In genomic region chr11:6411594-6412031, GRCh38 we compare ENCODE assay signal across 16 cellular contexts. TPM values are rescaled to one million over a fixed set of nuclear protein-coding genes. Genes with fewer than 3 reads are reported as not detected.
DNase-seq lines count a peak whose midpoint lies in the region; ATAC-seq and TF ChIP-seq lines count a peak whose summit lies in the region.
"Had no signal": no experiment of that assay in that cellular context is flagged by ENCODE, and none has a peak within 500 bp of the region (broad histone marks: within the 10 kb centered on the region; RNA-seq: fewer than 3 reads in every experiment).

No MANE protein-coding gene starts in this region.

- no peaks in the 10 kb centered on the region for H3K79me1 ChIP-seq in H9 (ENCODE audit: insufficient read depth, low read depth, low read length, poor library complexity, severe bottlenecking)

- no peak overlapping the region for H3K56ac ChIP-seq in H9 (ENCODE audit: insufficient read length, low read depth, low read length)

- no peak overlapping the region for H3K4me2 ChIP-seq in H9 (ENCODE audit: insufficient read depth, insufficient read length, low read length)

- no peak overlapping the region for H3K18ac ChIP-seq in H9 (ENCODE audit: insufficient read length, low read depth, low read length)

- no peak overlapping the region; the same call in 1 of the 2 replicates for H3K14ac ChIP-seq in H9 (ENCODE audit: insufficient read depth, low read length)

- H3K9me3 Mint-ChIP-seq in H9: no peaks in the 10 kb centered on the region

- no peaks in the 10 kb centered on the region for H3K79me2 ChIP-seq in H9 (ENCODE audit: insufficient read depth, low read length)

- no peak overlapping the region for H4K91ac ChIP-seq in H9 (ENCODE audit: insufficient read length, low read depth, low read length)

- H3K4me1 Mint-ChIP-seq in T-helper 17 cell: peaks cover 23% of the 10 kb centered on the region
- H3K4me1 Mint-ChIP-seq in H9: peaks cover 6% of the 10 kb centered on the region in 2 experiments

- H3K27ac Mint-ChIP-seq in T-helper 17 cell (peak overlapping the region; percentile 83), H9 (no peak overlapping the region)

- H2BK120ac ChIP-seq in H9 (ENCODE audit: low read depth, low read length, poor library complexity, severe bottlenecking): no peak overlapping the region

- no peak overlapping the region for H2BK5ac ChIP-seq in H9 (ENCODE audit: insufficient read length, low read length)

- DNase-seq in Ammon's horn (ENCODE audit: low spot score) (peak; percentile 93), T-helper 17 cell (no peak), hippocampal formation (lab: John Stamatoyannopoulos, UW) (peak; percentile 82 to 88), occipital lobe (lab: John Stamatoyannopoulos, UW) (peak; percentile 53), suprapubic skin (ENCODE audit: low spot score in 2 of 2) (no peak), H9 (no peak), NCI-H1417 (lab: John Stamatoyannopoulos, UW) (no peak)
- DNase-seq: DMS79, GF-D8, MG63, NCI-H1105, NCI-H187, NCI-H446, Right ventricle myocardium superior had no signal

- TF ChIP-seq EP300 in suprapubic skin (IDR thresholded peaks at IDR 0.05): no peak

- H2AK5ac ChIP-seq in H9 (ENCODE audit: insufficient read length, low read length): no peak overlapping the region

- no peak overlapping the region for H3K27ac ChIP-seq in suprapubic skin
- no peak overlapping the region for H3K27ac ChIP-seq in H9 (ENCODE audit: insufficient read length, low read depth, low read length)
- H3K27ac ChIP-seq: C4-2B had no signal

- no peak overlapping the region for H3T11ph ChIP-seq in H9 (ENCODE audit: low read length)

- H3K23me2 ChIP-seq in H9 (ENCODE audit: insufficient read length, low read depth, low read length, poor library complexity, severe bottlenecking): no peaks in the 10 kb centered on the region

- no peak overlapping the region for H3K23ac ChIP-seq in H9 (ENCODE audit: insufficient read length, low read depth, low read length)

- no peaks in the 10 kb centered on the region for H3K4me1 ChIP-seq in suprapubic skin
- H3K4me1 ChIP-seq in H9 (ENCODE audit: insufficient read depth, low read length): no peaks in the 10 kb centered on the region

- no peak overlapping the region for H4K8ac ChIP-seq in H9 (replicated peaks; ENCODE audit: insufficient read length, low read depth, low read length)

- H3K27me3 Mint-ChIP-seq in T-helper 17 cell: no peaks in the 10 kb centered on the region
- no peaks in the 10 kb centered on the region for H3K27me3 Mint-ChIP-seq in H9 (ENCODE audit: low read depth)

- no peak overlapping the region for H2AFZ ChIP-seq in H9 (ENCODE audit: low read length)

- ATAC-seq in T-helper 17 cell (no peak), HG03520 (IDR thresholded peaks at IDR 0.05; ENCODE audit: unreplicated experiment) (no peak)

- no peak overlapping the region for H2BK12ac ChIP-seq in H9 (ENCODE audit: insufficient read length, low read depth, low read length)

- TF ChIP-seq CTCF in suprapubic skin (IDR thresholded peaks at IDR 0.05) (no peak), H9 (conservative IDR thresholded peaks at IDR 0.05) (no peak)

- H3K36me3 ChIP-seq in suprapubic skin: peaks cover 12% of the 10 kb centered on the region
- H3K36me3 ChIP-seq: MG63 had no signal

- no peak overlapping the region for H3K4ac ChIP-seq in H9 (ENCODE audit: low read depth, low read length)

- H3K27me3 ChIP-seq in suprapubic skin (no peaks in the 10 kb centered on the region), H9 (ENCODE audit: insufficient read depth, low read length) (no peaks in the 10 kb centered on the region)
- H3K27me3 ChIP-seq: MG63 had no signal

- TF ChIP-seq POLR2A in suprapubic skin (IDR thresholded peaks at IDR 0.05): no peak

- no peak overlapping the region for H2BK20ac ChIP-seq in H9 (ENCODE audit: low read depth, low read length, poor library complexity, severe bottlenecking)

- H3K36me3 Mint-ChIP-seq in T-helper 17 cell (ENCODE audit: low read depth) (peaks cover 5% of the 10 kb centered on the region), H9 (ENCODE audit: insufficient read depth in 1 of 3, low read depth in 3 of 3) (peaks cover 0 to 6% (median 4%) of the 10 kb centered on the region in 3 experiments; a peak in 3 of 7 replicates)

- no peak overlapping the region for H3K4me3 ChIP-seq in suprapubic skin
- H3K4me3 ChIP-seq: MG63 had no signal

- H2BK15ac ChIP-seq in H9 (ENCODE audit: low read depth, low read length): no peak overlapping the region

- no peak overlapping the region for H4K5ac ChIP-seq in H9 (ENCODE audit: insufficient read length, low read depth, low read length)

- no peaks in the 10 kb centered on the region for H4K20me1 ChIP-seq in H9 (ENCODE audit: control insufficient read depth, insufficient read depth, insufficient read length)

- 89% methylated on average over 10 of the region's 10 CpGs for WGBS in suprapubic skin
- WGBS in H9 (ENCODE audit: extremely low coverage, insufficient read length, low lambda C conversion rate): no CpG with 5 or more reads among the region's 10 CpGs

- H3K4me3 Mint-ChIP-seq in T-helper 17 cell (no peak overlapping the region), H9 (no peak overlapping the region)

- H3K9me3 ChIP-seq in T-helper 17 cell (ENCODE audit: control insufficient read depth, low read length, poor library complexity, severe bottlenecking): no peaks in the 10 kb centered on the region
- H3K9me3 ChIP-seq in suprapubic skin: no peaks in the 10 kb centered on the region
- H3K9me3 ChIP-seq in H9 (ENCODE audit: control insufficient read depth, low read depth, low read length): no peaks in the 10 kb centered on the region
- H3K9me3 ChIP-seq: MG63 had no signal

- H3K9ac ChIP-seq in H9 (ENCODE audit: extremely low read depth, insufficient read length, low read length): no peak overlapping the region

RNA-seq across cellular contexts. Expression of gene APBB1, which starts 7.3 kb away (rescaled TPM):
- total RNA-seq in T-helper 17 cell: 10 to 100 TPM; 60.0 to 63.3 TPM
- total RNA-seq in occipital lobe: 266 TPM
- 10 to 100 TPM; 15.8 to 26.2 (median 17.2) TPM for total RNA-seq in suprapubic skin
- total RNA-seq in H9 (2021): 34.8 and 37.0 TPM in 2 replicates

RNA-seq across cellular contexts. Expression of gene SMPD1, which starts 21.3 kb away (rescaled TPM):
- total RNA-seq in T-helper 17 cell (10 to 100 TPM; 25.3 to 32.9 TPM), occipital lobe (8.1 TPM), suprapubic skin (10 to 100 TPM; 25.0 to 45.5 (median 40.8) TPM), H9 (2021) (4.5 and 5.3 TPM in 2 replicates)

RNA-seq across cellular contexts. Expression of gene HPX, which starts 29.2 kb away (rescaled TPM):
- total RNA-seq in T-helper 17 cell (under 1 TPM; 0.47 to 0.86 TPM), occipital lobe (2.3 TPM), suprapubic skin (10 to 100 TPM in 1 of 4 donors, 1 to 10 TPM in 2, under 1 TPM in 1; 0.47 to 15.5 (median 1.3) TPM), H9 (2021) (1.0 and 1.2 TPM in 2 replicates)

Comparison
In these comparisons a context has a peak if more than half of its experiments do, and no peak if none do; other contexts are left out.
1. DNase-seq: peak in Ammon's horn (single experiment), hippocampal formation (2 of 2) and occipital lobe (single experiment); none in T-helper 17 cell (0 of 3), suprapubic skin (0 of 2), H9 (single experiment) and NCI-H1417 (0 of 3).